ENCODE assay signal across 28 cellular contexts in genomic region chr6:150547511-150548222, GRCh38. TPM values are rescaled to one million over a fixed set of nuclear protein-coding genes. Genes with fewer than 3 reads are reported as not detected.
DNase-seq lines count a peak whose midpoint lies in the region; ATAC-seq, FAIRE-seq and TF ChIP-seq lines count a peak whose summit lies in the region.
"Had no signal": no experiment of that assay in that cellular context is flagged by ENCODE, and none has a peak within 500 bp of the region (broad histone marks: within the 10 kb centered on the region; RNA-seq: fewer than 3 reads in every experiment).

No MANE protein-coding gene starts in this region.

- H3K27ac ChIP-seq in BLaER1 treated with 17β-estradiol and CSF1 and Interleukin-3, amounts not matched to agents 10 nM and 100 nM = no peak overlapping the region
- no peak overlapping the region for H3K27ac ChIP-seq in H1 (ENCODE audit: low read depth, low read length)
- H3K27ac ChIP-seq: coronary artery, KMS-11, SJSA1, tibial artery had no signal

- H3K23me2 ChIP-seq in H1 (ENCODE audit: low read depth, low read length) = no peaks in the 10 kb centered on the region; the same call in 1 of the 2 replicates

- no peaks in the 10 kb centered on the region for H3K36me3 ChIP-seq in BLaER1 treated with 17β-estradiol and CSF1 and Interleukin-3, amounts not matched to agents 10 nM and 100 nM
- H3K36me3 ChIP-seq in H1 (ENCODE audit: control insufficient read depth in 2 of 4, insufficient read depth in 4 of 4, low read length in 3 of 4) = no peaks in the 10 kb centered on the region
- H3K36me3 ChIP-seq: SJSA1, tibial artery had no signal

- H3K56ac ChIP-seq in H1 (replicated peaks; ENCODE audit: insufficient read length, low read depth, low read length) = no peak overlapping the region

- intact Hi-C loops in activated T-helper 1 cell treated with anti-CD3 and anti-CD28 coated beads, Interleukin-12 subunit alpha, Interleukin-12 subunit beta, Interleukin-2, Interleukin-4 antibody, amounts not matched to agents 30 ng/mL and 10 ng/mL and 1 ng/mL, durations not matched to agents 14 hours and 24 hours and 36 hours (cut with micrococcal nuclease) = no loop called here

- FAIRE-seq in H1 (lab: Jason Lieb, UNC) = no peak
- FAIRE-seq: endothelial cell of umbilical vein had no signal

- DNase-seq in H1 (ENCODE audit: low read depth in 1 of 2, low spot score in 2 of 2) (no peak), iPS DF 4.7 (ENCODE audit: extremely low read depth, low spot score) (peak; percentile 11), pons (ENCODE audit: low spot score) (peak; percentile 74)
- DNase-seq in activated T-helper 1 cell treated with anti-CD3 and anti-CD28 coated beads, Interleukin-12 subunit alpha, Interleukin-12 subunit beta, Interleukin-2, Interleukin-4 antibody, amounts not matched to agents 30 ng/mL and 10 ng/mL and 1 ng/mL, durations not matched to agents 14 hours and 24 hours and 36 hours (ENCODE audit: low spot score) = no peak
- DNase-seq: ACHN; activated CD4-positive, CD25-positive, alpha-beta regulatory T cell; activated CD8-positive, alpha-beta T cell treated with anti-CD3 and anti-CD28 coated beads for 36 hours; CD8-positive, alpha-beta T cell; DND-41; GOT3; mammary epithelial cell; naive thymus-derived CD8-positive, alpha-beta T cell; NCI-H1048; NCI-H2171; NCI-H748 treated with DMSO at 0.1 percent for 48 hours; PC-3; T-helper 2 cell; tibial artery had no signal

- H2AFZ ChIP-seq in H1 (ENCODE audit: low read length) = peak overlapping the region; percentile 61

- ATAC-seq in GM21360 (IDR thresholded peaks at IDR 0.05; ENCODE audit: unreplicated experiment) (no peak), HG02981 (IDR thresholded peaks at IDR 0.05; ENCODE audit: unreplicated experiment) (no peak), GM21529 (IDR thresholded peaks at IDR 0.05; ENCODE audit: unreplicated experiment) (no peak)
- ATAC-seq: activated CD8-positive, alpha-beta T cell treated with anti-CD3 and anti-CD28 coated beads for 36 hours; CD8-positive, alpha-beta T cell; naive thymus-derived CD8-positive, alpha-beta T cell; PC-3; stimulated activated memory B cell treated with anti-CD40 and anti-IgM and Interleukin-4, amounts not matched to agents 10 μg/mL and 1 μg/mL and 100 μg/mL, for 72 hours had no signal

- no peak overlapping the region for H4K8ac ChIP-seq in H1 (ENCODE audit: extremely low read depth, insufficient read depth, low read length)

- no peak overlapping the region for H3K4ac ChIP-seq in H1 (replicated peaks; ENCODE audit: insufficient read length, low read depth, low read length)

- no peak overlapping the region for H3K14ac ChIP-seq in H1 (ENCODE audit: insufficient read length)

- H2BK5ac ChIP-seq in H1 (ENCODE audit: low read depth, low read length) = no peak overlapping the region

- no peaks in the 10 kb centered on the region for H3K79me1 ChIP-seq in H1 (ENCODE audit: low read depth, low read length)

- no peak for TF ChIP-seq EP300 in H1 (IDR thresholded peaks at IDR 0.05; ENCODE audit: borderline replicate concordance in 1 of 2, low read depth in 2 of 2, low read length in 2 of 2)

- H4K91ac ChIP-seq in H1 (replicated peaks; ENCODE audit: insufficient read length, low read length) = no peak overlapping the region

- no peaks in the 10 kb centered on the region for H3K79me2 ChIP-seq in H1 (ENCODE audit: control insufficient read depth in 1 of 2, insufficient read depth in 2 of 2, low read length in 2 of 2)

- POLR2A ChIA-PET in H1 (lab: Charles Lee; ENCODE audit: partially characterized antibody) = interaction anchor here (0.6 to 1.0 kb wide), 2 partner anchors 10 to 116 kb away, joined by 3 read pairs; no protein-coding TSS in a partner anchor

- H3K27me3 ChIP-seq in BLaER1 treated with 17β-estradiol and CSF1 and Interleukin-3, amounts not matched to agents 10 nM and 100 nM = no peaks in the 10 kb centered on the region
- no peaks in the 10 kb centered on the region for H3K27me3 ChIP-seq in H1 (replicated peaks in 1 of 4; ENCODE audit: control insufficient read depth in 3 of 4, extremely low read depth in 1 of 4, insufficient read depth in 3 of 4, low read length in 3 of 4)

- no peak overlapping the region for H3K4me3 ChIP-seq in BLaER1 treated with 17β-estradiol and CSF1 and Interleukin-3, amounts not matched to agents 10 nM and 100 nM
- H3K4me3 ChIP-seq in H1 (ENCODE audit: extremely low read depth in 1 of 4, insufficient read depth in 2 of 4, low read depth in 3 of 4, low read length in 4 of 4) = no peak overlapping the region
- H3K4me3 ChIP-seq: coronary artery, SJSA1, tibial artery had no signal

- no peak overlapping the region for H3K4me3 Mint-ChIP-seq in activated T-helper 1 cell treated with anti-CD3 and anti-CD28 coated beads, Interleukin-12 subunit alpha, Interleukin-12 subunit beta, Interleukin-2, Interleukin-4 antibody, amounts not matched to agents 30 ng/mL and 10 ng/mL and 1 ng/mL, durations not matched to agents 14 hours and 24 hours and 36 hours
- H3K4me3 Mint-ChIP-seq: activated CD8-positive, alpha-beta T cell treated with anti-CD3 and anti-CD28 coated beads for 36 hours; activated naive CD8-positive, alpha-beta T cell; CD8-positive, alpha-beta T cell; naive thymus-derived CD8-positive, alpha-beta T cell; stimulated activated memory B cell treated with anti-CD40 and anti-IgM and Interleukin-4, amounts not matched to agents 10 μg/mL and 1 μg/mL and 100 μg/mL, for 72 hours had no signal

- H3K36me3 Mint-ChIP-seq in activated T-helper 1 cell treated with anti-CD3 and anti-CD28 coated beads, Interleukin-12 subunit alpha, Interleukin-12 subunit beta, Interleukin-2, Interleukin-4 antibody, amounts not matched to agents 30 ng/mL and 10 ng/mL and 1 ng/mL, durations not matched to agents 14 hours and 24 hours and 36 hours (ENCODE audit: low read depth) = no peaks in the 10 kb centered on the region
- H3K36me3 Mint-ChIP-seq: activated naive CD8-positive, alpha-beta T cell; CD8-positive, alpha-beta T cell; naive thymus-derived CD8-positive, alpha-beta T cell; stimulated activated memory B cell treated with anti-CD40 and anti-IgM and Interleukin-4, amounts not matched to agents 10 μg/mL and 1 μg/mL and 100 μg/mL, for 72 hours had no signal

- H2BK120ac ChIP-seq in H1 (replicated peaks; ENCODE audit: low read depth, low read length) = no peak overlapping the region

- H3K4me2 ChIP-seq in BLaER1 treated with 17β-estradiol and CSF1 and Interleukin-3, amounts not matched to agents 10 nM and 100 nM = peak overlapping the region in 6 of 11 experiments; percentile 18 to 43 (median 28); a peak in 9 of 22 replicates
- no peak overlapping the region for H3K4me2 ChIP-seq in H1 (ENCODE audit: insufficient read depth in 1 of 2, low read depth in 2 of 2, low read length in 2 of 2)
- H3K4me2 ChIP-seq: KMS-11 had no signal

- no peak overlapping the region for H2AK5ac ChIP-seq in H1 (ENCODE audit: low read depth, low read length)

- H3K18ac ChIP-seq in H1 (ENCODE audit: extremely low read depth, low read length) = no peak overlapping the region

- H2BK15ac ChIP-seq in H1 (ENCODE audit: low read length) = no peak overlapping the region

- H4K20me1 ChIP-seq in BLaER1 treated with 17β-estradiol and CSF1 and Interleukin-3, amounts not matched to agents 10 nM and 100 nM = no peaks in the 10 kb centered on the region
- H4K20me1 ChIP-seq in H1 (replicated peaks in 1 of 2; ENCODE audit: control insufficient read depth in 1 of 2, insufficient read depth in 2 of 2, low read length in 2 of 2) = no peaks in the 10 kb centered on the region

- WGBS in H1 (ENCODE audit: extremely low coverage in 1 of 2, insufficient coverage in 1 of 2, insufficient read length in 1 of 2, insufficient replicate concordance in 2 of 2, low coverage in 1 of 2, low lambda C conversion rate in 2 of 2, missing lambda C conversion rate in 1 of 2), 2 experiments = 82% methylated on average over 11 of the region's 11 CpGs; no CpG with 5 or more reads in 1 of the 2 experiments

- peaks cover 8% of the 10 kb centered on the region for H3K27me3 Mint-ChIP-seq in activated T-helper 1 cell treated with anti-CD3 and anti-CD28 coated beads, Interleukin-12 subunit alpha, Interleukin-12 subunit beta, Interleukin-2, Interleukin-4 antibody, amounts not matched to agents 30 ng/mL and 10 ng/mL and 1 ng/mL, durations not matched to agents 14 hours and 24 hours and 36 hours (ENCODE audit: insufficient read depth)
- H3K27me3 Mint-ChIP-seq: stimulated activated memory B cell treated with anti-CD40 and anti-IgM and Interleukin-4, amounts not matched to agents 10 μg/mL and 1 μg/mL and 100 μg/mL, for 72 hours had no signal

- CTCF ChIA-PET in H1 (lab: Charles Lee; ENCODE audit: partially characterized antibody) = interaction anchor here (1.2 to 1.6 kb wide), 9 partner anchors 10 to 268 kb away, joined by 3 to 6 read pairs (median 4); no protein-coding TSS in a partner anchor

- H3K9me3 ChIP-seq in BLaER1 treated with 17β-estradiol and CSF1 and Interleukin-3, amounts not matched to agents 10 nM and 100 nM (replicated peaks in 1 of 11) = peaks cover 0 to 4% (median 0%) of the 10 kb centered on the region in 11 experiments; a peak in 2 of 22 replicates
- no peaks in the 10 kb centered on the region for H3K9me3 ChIP-seq in H1 (ENCODE audit: insufficient read depth in 2 of 2, low read depth in 1 of 2, low read length in 1 of 2)
- H3K9me3 ChIP-seq: SJSA1, tibial artery had no signal

- no peaks in the 10 kb centered on the region for H3K9me3 Mint-ChIP-seq in activated T-helper 1 cell treated with anti-CD3 and anti-CD28 coated beads, Interleukin-12 subunit alpha, Interleukin-12 subunit beta, Interleukin-2, Interleukin-4 antibody, amounts not matched to agents 30 ng/mL and 10 ng/mL and 1 ng/mL, durations not matched to agents 14 hours and 24 hours and 36 hours
- H3K9me3 Mint-ChIP-seq: activated CD8-positive, alpha-beta T cell treated with anti-CD3 and anti-CD28 coated beads for 36 hours; CD8-positive, alpha-beta T cell; stimulated activated memory B cell treated with anti-CD40 and anti-IgM and Interleukin-4, amounts not matched to agents 10 μg/mL and 1 μg/mL and 100 μg/mL, for 72 hours had no signal

- H3K4me1 ChIP-seq in BLaER1 treated with 17β-estradiol and CSF1 and Interleukin-3, amounts not matched to agents 10 nM and 100 nM = peaks cover 0 to 7% (median 3%) of the 10 kb centered on the region in 10 experiments; a peak in 3 of 20 replicates
- peaks cover 0 to 3% (median 0%) of the 10 kb centered on the region in 4 experiments; a peak in 1 of 7 replicates for H3K4me1 ChIP-seq in H1 (replicated peaks in 1 of 4; ENCODE audit: control insufficient read depth in 3 of 4, insufficient read depth in 4 of 4, low read length in 3 of 4)
- H3K4me1 ChIP-seq: SJSA1, tibial artery had no signal

- no peak; a peak in 2 of 4 replicates for TF ChIP-seq RAD21 in H1 (IDR thresholded peaks at IDR 0.05 in 1 of 2, conservative IDR thresholded peaks at IDR 0.05 in 1 of 2; ENCODE audit: low read depth in 2 of 2, low read length in 2 of 2)

- no peak overlapping the region for H2BK20ac ChIP-seq in H1 (ENCODE audit: low read length)

- no peak overlapping the region for H2BK12ac ChIP-seq in H1 (ENCODE audit: low read depth, low read length)

- no peaks in the 10 kb centered on the region for H3K4me1 Mint-ChIP-seq in activated T-helper 1 cell treated with anti-CD3 and anti-CD28 coated beads, Interleukin-12 subunit alpha, Interleukin-12 subunit beta, Interleukin-2, Interleukin-4 antibody, amounts not matched to agents 30 ng/mL and 10 ng/mL and 1 ng/mL, durations not matched to agents 14 hours and 24 hours and 36 hours (ENCODE audit: low read depth)
- H3K4me1 Mint-ChIP-seq: naive thymus-derived CD8-positive, alpha-beta T cell; stimulated activated memory B cell treated with anti-CD40 and anti-IgM and Interleukin-4, amounts not matched to agents 10 μg/mL and 1 μg/mL and 100 μg/mL, for 72 hours had no signal

- no peak for TF ChIP-seq POLR2A in H1 (IDR thresholded peaks at IDR 0.05; ENCODE audit: control extremely low read depth in 1 of 2, low read depth in 2 of 2, low read length in 2 of 2)

- TF ChIP-seq CTCF in H1 (IDR thresholded peaks at IDR 0.05; ENCODE audit: control extremely low read depth in 1 of 3, insufficient read depth in 1 of 3, low read depth in 1 of 3, low read length in 3 of 3) = peak in 2 of 3 experiments; percentile 31 to 32; a peak in 3 of 4 replicates

- no peak overlapping the region for H3K27ac Mint-ChIP-seq in activated T-helper 1 cell treated with anti-CD3 and anti-CD28 coated beads, Interleukin-12 subunit alpha, Interleukin-12 subunit beta, Interleukin-2, Interleukin-4 antibody, amounts not matched to agents 30 ng/mL and 10 ng/mL and 1 ng/mL, durations not matched to agents 14 hours and 24 hours and 36 hours
- H3K27ac Mint-ChIP-seq: activated CD8-positive, alpha-beta T cell treated with anti-CD3 and anti-CD28 coated beads for 36 hours; activated naive CD8-positive, alpha-beta T cell; CD8-positive, alpha-beta T cell; naive thymus-derived CD8-positive, alpha-beta T cell; stimulated activated memory B cell treated with anti-CD40 and anti-IgM and Interleukin-4, amounts not matched to agents 10 μg/mL and 1 μg/mL and 100 μg/mL, for 72 hours had no signal

- no peak overlapping the region for H3K9ac ChIP-seq in BLaER1 treated with 17β-estradiol and CSF1 and Interleukin-3, amounts not matched to agents 10 nM and 100 nM
- H3K9ac ChIP-seq in H1 (replicated peaks in 1 of 4; ENCODE audit: extremely low read depth in 1 of 4, low read depth in 3 of 4, low read length in 3 of 4) = no peak overlapping the region
- H3K9ac ChIP-seq: KMS-11 had no signal

- no peak overlapping the region for H4K5ac ChIP-seq in H1 (ENCODE audit: insufficient read length, low read depth, low read length)

- no peak overlapping the region for H3K23ac ChIP-seq in H1 (ENCODE audit: insufficient read length)

RNA-seq across cellular contexts. Expression of gene PLEKHG1, which starts 52.0 kb away (rescaled TPM):
- 1.6 and 2.2 TPM in 2 replicates for total RNA-seq in H1 (2021; fragmentation: NEBNext Ultra II Directional; extraction: Animal tissue kit (Norgen Biotek cat#: 25700))
- 0.94 and 0.97 TPM in 2 replicates for polyA plus RNA-seq in H1 (2011; rRNA removed)
- polyA plus RNA-seq in H1 (2011; cell fraction: cytosol; rRNA removed) = 1.6 TPM
- 1.5 TPM for polyA plus RNA-seq in H1 (2011; cell fraction: nucleus; rRNA removed)
- polyA plus RNA-seq in H1 (2012, experiment 1 of 2) = 0.73 to 1.2 TPM (median 0.90 TPM) in 4 replicates
- 0.13 TPM for polyA plus RNA-seq in H1 (2012, experiment 2 of 2)
- 0.71 TPM for polyA plus RNA-seq in H1 (2013, experiment 1 of 2)
- 0.52 TPM for polyA plus RNA-seq in H1 (2013, experiment 2 of 2)
- 5.8 and 6.6 TPM in 2 replicates for polyA minus RNA-seq in H1 (2011; rRNA and poly(A)+ RNA removed)
- 3.4 TPM for polyA minus RNA-seq in H1 (2011; cell fraction: cytosol; rRNA and poly(A)+ RNA removed)
- 9.1 TPM for polyA minus RNA-seq in H1 (2011; cell fraction: nucleus; rRNA and poly(A)+ RNA removed)
- total RNA-seq in activated T-helper 1 cell treated with anti-CD3 and anti-CD28 coated beads, Interleukin-12 subunit alpha, Interleukin-12 subunit beta, Interleukin-2, Interleukin-4 antibody, amounts not matched to agents 30 ng/mL and 10 ng/mL and 1 ng/mL, durations not matched to agents 14 hours and 24 hours and 36 hours = 0.27 and 0.80 TPM in 2 replicates

Comparison
In these comparisons a context has a peak if more than half of its experiments do, and no peak if none do; other contexts are left out.
1. H3K4me2 ChIP-seq: peak in BLaER1 treated with 17β-estradiol and CSF1 and Interleukin-3, amounts not matched to agents 10 nM and 100 nM (6 of 11); none in H1 (0 of 2).
2. DNase-seq: peak in iPS DF 4.7 (single experiment) and pons (single experiment); none in H1 (0 of 2) and activated T-helper 1 cell treated with anti-CD3 and anti-CD28 coated beads, Interleukin-12 subunit alpha, Interleukin-12 subunit beta, Interleukin-2, Interleukin-4 antibody, amounts not matched to agents 30 ng/mL and 10 ng/mL and 1 ng/mL, durations not matched to agents 14 hours and 24 hours and 36 hours (single experiment).